ENCODE assay signal across 1 cellular context in the genomic region with DNA sequence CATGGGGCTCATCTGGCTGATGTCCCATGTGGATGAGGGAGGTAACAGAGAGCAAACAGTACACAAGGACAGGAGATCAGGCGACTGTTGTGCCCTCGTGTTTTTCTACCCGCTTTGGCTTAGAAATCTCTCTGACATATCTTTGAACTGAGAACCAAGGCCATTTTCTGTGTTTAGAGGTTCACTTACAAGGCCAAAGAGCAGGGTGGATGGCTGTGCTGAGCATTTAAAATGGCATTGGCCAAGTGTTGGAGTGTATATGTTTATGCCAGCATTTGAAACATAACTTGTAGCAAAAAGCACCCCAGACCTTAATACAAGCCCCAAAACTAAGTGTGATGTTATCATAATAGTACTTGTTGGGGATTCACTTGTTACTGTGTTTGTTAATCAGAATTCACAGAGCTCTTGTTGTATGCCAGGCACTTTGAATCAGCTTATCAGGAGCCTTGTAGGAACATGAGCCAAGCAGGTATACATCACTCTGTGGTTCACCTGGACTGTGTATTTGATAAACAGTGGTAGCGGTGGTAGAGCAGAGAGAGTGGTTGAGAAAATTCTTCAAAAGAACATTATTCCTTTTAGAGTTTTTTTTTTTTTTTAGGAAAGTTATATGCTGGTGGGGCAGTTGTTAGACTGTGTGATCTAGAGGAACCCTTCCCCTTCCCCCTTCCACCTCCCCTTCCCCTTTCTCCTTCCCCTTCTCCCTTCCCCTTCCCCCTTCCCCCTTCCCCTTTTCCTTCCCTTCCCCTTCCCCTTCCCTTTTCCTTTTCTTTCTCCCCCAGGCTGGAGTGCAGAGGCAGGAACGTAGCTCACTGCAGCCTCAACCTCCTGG.
TF ChIP-seq lines count a peak whose summit lies in the region.

No MANE protein-coding gene starts in this region.

TF ChIP-seq in HepG2, 621 proteins besides CTCF, POLR2A, EP300 and RAD21 (continued from another document and continues in another):
- TF ChIP-seq, protein P1, sequence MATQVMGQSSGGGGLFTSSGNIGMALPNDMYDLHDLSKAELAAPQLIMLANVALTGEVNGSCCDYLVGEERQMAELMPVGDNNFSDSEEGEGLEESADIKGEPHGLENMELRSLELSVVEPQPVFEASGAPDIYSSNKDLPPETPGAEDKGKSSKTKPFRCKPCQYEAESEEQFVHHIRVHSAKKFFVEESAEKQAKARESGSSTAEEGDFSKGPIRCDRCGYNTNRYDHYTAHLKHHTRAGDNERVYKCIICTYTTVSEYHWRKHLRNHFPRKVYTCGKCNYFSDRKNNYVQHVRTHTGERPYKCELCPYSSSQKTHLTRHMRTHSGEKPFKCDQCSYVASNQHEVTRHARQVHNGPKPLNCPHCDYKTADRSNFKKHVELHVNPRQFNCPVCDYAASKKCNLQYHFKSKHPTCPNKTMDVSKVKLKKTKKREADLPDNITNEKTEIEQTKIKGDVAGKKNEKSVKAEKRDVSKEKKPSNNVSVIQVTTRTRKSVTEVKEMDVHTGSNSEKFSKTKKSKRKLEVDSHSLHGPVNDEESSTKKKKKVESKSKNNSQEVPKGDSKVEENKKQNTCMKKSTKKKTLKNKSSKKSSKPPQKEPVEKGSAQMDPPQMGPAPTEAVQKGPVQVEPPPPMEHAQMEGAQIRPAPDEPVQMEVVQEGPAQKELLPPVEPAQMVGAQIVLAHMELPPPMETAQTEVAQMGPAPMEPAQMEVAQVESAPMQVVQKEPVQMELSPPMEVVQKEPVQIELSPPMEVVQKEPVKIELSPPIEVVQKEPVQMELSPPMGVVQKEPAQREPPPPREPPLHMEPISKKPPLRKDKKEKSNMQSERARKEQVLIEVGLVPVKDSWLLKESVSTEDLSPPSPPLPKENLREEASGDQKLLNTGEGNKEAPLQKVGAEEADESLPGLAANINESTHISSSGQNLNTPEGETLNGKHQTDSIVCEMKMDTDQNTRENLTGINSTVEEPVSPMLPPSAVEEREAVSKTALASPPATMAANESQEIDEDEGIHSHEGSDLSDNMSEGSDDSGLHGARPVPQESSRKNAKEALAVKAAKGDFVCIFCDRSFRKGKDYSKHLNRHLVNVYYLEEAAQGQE (IDR thresholded peaks at IDR 0.05; ENCODE audit: borderline replicate concordance in 1 of 2, low read depth in 1 of 2, low read length in 2 of 2), result no peak; a peak in 1 of 4 replicates
- TF ChIP-seq, protein P2, sequence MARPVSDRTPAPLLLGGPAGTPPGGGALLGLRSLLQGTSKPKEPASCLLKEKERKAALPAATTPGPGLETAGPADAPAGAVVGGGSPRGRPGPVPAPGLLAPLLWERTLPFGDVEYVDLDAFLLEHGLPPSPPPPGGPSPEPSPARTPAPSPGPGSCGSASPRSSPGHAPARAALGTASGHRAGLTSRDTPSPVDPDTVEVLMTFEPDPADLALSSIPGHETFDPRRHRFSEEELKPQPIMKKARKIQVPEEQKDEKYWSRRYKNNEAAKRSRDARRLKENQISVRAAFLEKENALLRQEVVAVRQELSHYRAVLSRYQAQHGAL (CRISPR knock-in tag; IDR thresholded peaks at IDR 0.05; ENCODE audit: not compliant biosample characterization), result no peak
- TF ChIP-seq NFYB (CRISPR knock-in tag; IDR thresholded peaks at IDR 0.05) (0 out of 2 replicates have a peak, but pooled peaks have one; percentile 34), SOX6 (IDR thresholded peaks at IDR 0.05) (no peak), SOX6 (CRISPR knock-in tag; IDR thresholded peaks at IDR 0.05) (peak; percentile 94), AHR (CRISPR knock-in tag; IDR thresholded peaks at IDR 0.05) (no peak; the same call in 1 of the 2 replicates), FOXM1 (CRISPR knock-in tag; IDR thresholded peaks at IDR 0.05) (no peak), GZF1 (CRISPR knock-in tag; IDR thresholded peaks at IDR 0.05) (0 out of 2 replicates have a peak, but pooled peaks have one; percentile 15), ZNF547 (CRISPR knock-in tag; IDR thresholded peaks at IDR 0.05) (no peak), NKX3-1 (CRISPR knock-in tag; IDR thresholded peaks at IDR 0.05) (0 out of 2 replicates have a peak, but pooled peaks have one; percentile 70), POLR2AphosphoS2 (IDR thresholded peaks at IDR 0.05; ENCODE audit: low read depth, low read length) (no peak), SP4 (CRISPR knock-in tag; IDR thresholded peaks at IDR 0.05) (no peak), MTF2 (CRISPR knock-in tag; IDR thresholded peaks at IDR 0.05; ENCODE audit: borderline replicate concordance) (no peak), NFYC (CRISPR knock-in tag; IDR thresholded peaks at IDR 0.05) (0 out of 2 replicates have a peak, but pooled peaks have one; percentile 23), ZNF780A (CRISPR knock-in tag; IDR thresholded peaks at IDR 0.05) (0 out of 2 replicates have a peak, but pooled peaks have one; percentile 58), NCOA1 (CRISPR knock-in tag; IDR thresholded peaks at IDR 0.05) (no peak), ZNF839 (CRISPR knock-in tag; IDR thresholded peaks at IDR 0.05; ENCODE audit: borderline replicate concordance) (no peak), SMYD3 (CRISPR knock-in tag; IDR thresholded peaks at IDR 0.05) (0 out of 2 replicates have a peak, but pooled peaks have one; percentile 59), ZC3H4 (CRISPR knock-in tag; IDR thresholded peaks at IDR 0.05; ENCODE audit: borderline replicate concordance) (no peak), RFXAP (CRISPR knock-in tag; IDR thresholded peaks at IDR 0.05; ENCODE audit: borderline replicate concordance) (peak; percentile 84), SMAD9 (CRISPR knock-in tag; IDR thresholded peaks at IDR 0.05) (0 out of 2 replicates have a peak, but pooled peaks have one; percentile 47), ZFP82 (CRISPR knock-in tag; IDR thresholded peaks at IDR 0.05; ENCODE audit: borderline replicate concordance) (no peak), PRMT3 (CRISPR knock-in tag; IDR thresholded peaks at IDR 0.05; ENCODE audit: borderline replicate concordance, low read depth) (no peak), ZNF616 (CRISPR knock-in tag; IDR thresholded peaks at IDR 0.05; ENCODE audit: low read depth) (no peak), MXI1 (IDR thresholded peaks at IDR 0.05; ENCODE audit: borderline replicate concordance, low read depth, low read length) (peak; percentile 93; the same call in 1 of the 3 replicates), NCOA5 (CRISPR knock-in tag; IDR thresholded peaks at IDR 0.05) (no peak), ZNF773 (CRISPR knock-in tag; IDR thresholded peaks at IDR 0.05; ENCODE audit: borderline replicate concordance) (no peak), ZNF546 (CRISPR knock-in tag; conservative IDR thresholded peaks at IDR 0.05) (no peak), ZNF441 (CRISPR knock-in tag; IDR thresholded peaks at IDR 0.05; ENCODE audit: borderline replicate concordance) (0 out of 2 replicates have a peak, but pooled peaks have one; percentile 34), POLR2AphosphoS5 (IDR thresholded peaks at IDR 0.05; ENCODE audit: low read depth, low read length) (no peak), ZNF180 (CRISPR knock-in tag; IDR thresholded peaks at IDR 0.05; ENCODE audit: borderline replicate concordance, low read depth) (no peak), ZFP36L2 (CRISPR knock-in tag; IDR thresholded peaks at IDR 0.05) (0 out of 2 replicates have a peak, but pooled peaks have one; percentile 6), SOX5 (CRISPR knock-in tag; IDR thresholded peaks at IDR 0.05; ENCODE audit: borderline replicate concordance) (peak; percentile 88), ZNF136 (CRISPR knock-in tag; IDR thresholded peaks at IDR 0.05; ENCODE audit: low read depth) (peak; percentile 96; the same call in 1 of the 2 replicates), PHF5A (CRISPR knock-in tag; IDR thresholded peaks at IDR 0.05; ENCODE audit: low read depth, unreplicated experiment) (peak; percentile 93), ZNF589 (CRISPR knock-in tag; conservative IDR thresholded peaks at IDR 0.05) (0 out of 2 replicates have a peak, but pooled peaks have one; percentile 66), NFE2L2 (IDR thresholded peaks at IDR 0.05; ENCODE audit: low read length) (no peak), SNAPC2 (CRISPR knock-in tag; IDR thresholded peaks at IDR 0.05) (peak; percentile 60; the same call in 1 of the 2 replicates), RELA (CRISPR knock-in tag; IDR thresholded peaks at IDR 0.05) (no peak), KAT7 (CRISPR knock-in tag; IDR thresholded peaks at IDR 0.05; ENCODE audit: borderline replicate concordance) (peak; percentile 18; the same call in 1 of the 2 replicates), ZNF234 (CRISPR knock-in tag; conservative IDR thresholded peaks at IDR 0.05) (no peak)
- TF ChIP-seq, protein P3, sequence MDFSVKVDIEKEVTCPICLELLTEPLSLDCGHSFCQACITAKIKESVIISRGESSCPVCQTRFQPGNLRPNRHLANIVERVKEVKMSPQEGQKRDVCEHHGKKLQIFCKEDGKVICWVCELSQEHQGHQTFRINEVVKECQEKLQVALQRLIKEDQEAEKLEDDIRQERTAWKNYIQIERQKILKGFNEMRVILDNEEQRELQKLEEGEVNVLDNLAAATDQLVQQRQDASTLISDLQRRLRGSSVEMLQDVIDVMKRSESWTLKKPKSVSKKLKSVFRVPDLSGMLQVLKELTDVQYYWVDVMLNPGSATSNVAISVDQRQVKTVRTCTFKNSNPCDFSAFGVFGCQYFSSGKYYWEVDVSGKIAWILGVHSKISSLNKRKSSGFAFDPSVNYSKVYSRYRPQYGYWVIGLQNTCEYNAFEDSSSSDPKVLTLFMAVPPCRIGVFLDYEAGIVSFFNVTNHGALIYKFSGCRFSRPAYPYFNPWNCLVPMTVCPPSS (IDR thresholded peaks at IDR 0.05), result no peak
- TF ChIP-seq, protein P4, sequence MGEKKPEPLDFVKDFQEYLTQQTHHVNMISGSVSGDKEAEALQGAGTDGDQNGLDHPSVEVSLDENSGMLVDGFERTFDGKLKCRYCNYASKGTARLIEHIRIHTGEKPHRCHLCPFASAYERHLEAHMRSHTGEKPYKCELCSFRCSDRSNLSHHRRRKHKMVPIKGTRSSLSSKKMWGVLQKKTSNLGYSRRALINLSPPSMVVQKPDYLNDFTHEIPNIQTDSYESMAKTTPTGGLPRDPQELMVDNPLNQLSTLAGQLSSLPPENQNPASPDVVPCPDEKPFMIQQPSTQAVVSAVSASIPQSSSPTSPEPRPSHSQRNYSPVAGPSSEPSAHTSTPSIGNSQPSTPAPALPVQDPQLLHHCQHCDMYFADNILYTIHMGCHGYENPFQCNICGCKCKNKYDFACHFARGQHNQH (CRISPR knock-in tag; IDR thresholded peaks at IDR 0.05), result peak; percentile 99
- TF ChIP-seq, protein P5, sequence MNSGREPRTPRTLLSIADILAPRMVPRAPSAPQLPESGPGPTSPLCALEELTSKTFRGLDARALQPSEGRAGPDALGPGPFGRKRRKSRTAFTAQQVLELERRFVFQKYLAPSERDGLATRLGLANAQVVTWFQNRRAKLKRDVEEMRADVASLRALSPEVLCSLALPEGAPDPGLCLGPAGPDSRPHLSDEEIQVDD (CRISPR knock-in tag; IDR thresholded peaks at IDR 0.05; ENCODE audit: borderline replicate concordance), result no peak
- TF ChIP-seq, protein P6, sequence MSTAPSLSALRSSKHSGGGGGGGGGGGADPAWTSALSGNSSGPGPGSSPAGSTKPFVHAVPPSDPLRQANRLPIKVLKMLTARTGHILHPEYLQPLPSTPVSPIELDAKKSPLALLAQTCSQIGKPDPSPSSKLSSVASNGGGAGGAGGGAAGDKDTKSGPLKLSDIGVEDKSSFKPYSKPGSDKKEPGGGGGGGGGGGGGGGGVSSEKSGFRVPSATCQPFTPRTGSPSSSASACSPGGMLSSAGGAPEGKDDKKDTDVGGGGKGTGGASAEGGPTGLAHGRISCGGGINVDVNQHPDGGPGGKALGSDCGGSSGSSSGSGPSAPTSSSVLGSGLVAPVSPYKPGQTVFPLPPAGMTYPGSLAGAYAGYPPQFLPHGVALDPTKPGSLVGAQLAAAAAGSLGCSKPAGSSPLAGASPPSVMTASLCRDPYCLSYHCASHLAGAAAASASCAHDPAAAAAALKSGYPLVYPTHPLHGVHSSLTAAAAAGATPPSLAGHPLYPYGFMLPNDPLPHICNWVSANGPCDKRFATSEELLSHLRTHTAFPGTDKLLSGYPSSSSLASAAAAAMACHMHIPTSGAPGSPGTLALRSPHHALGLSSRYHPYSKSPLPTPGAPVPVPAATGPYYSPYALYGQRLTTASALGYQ (CRISPR knock-in tag; IDR thresholded peaks at IDR 0.05), result peak; percentile 97
- TF ChIP-seq, protein P7, sequence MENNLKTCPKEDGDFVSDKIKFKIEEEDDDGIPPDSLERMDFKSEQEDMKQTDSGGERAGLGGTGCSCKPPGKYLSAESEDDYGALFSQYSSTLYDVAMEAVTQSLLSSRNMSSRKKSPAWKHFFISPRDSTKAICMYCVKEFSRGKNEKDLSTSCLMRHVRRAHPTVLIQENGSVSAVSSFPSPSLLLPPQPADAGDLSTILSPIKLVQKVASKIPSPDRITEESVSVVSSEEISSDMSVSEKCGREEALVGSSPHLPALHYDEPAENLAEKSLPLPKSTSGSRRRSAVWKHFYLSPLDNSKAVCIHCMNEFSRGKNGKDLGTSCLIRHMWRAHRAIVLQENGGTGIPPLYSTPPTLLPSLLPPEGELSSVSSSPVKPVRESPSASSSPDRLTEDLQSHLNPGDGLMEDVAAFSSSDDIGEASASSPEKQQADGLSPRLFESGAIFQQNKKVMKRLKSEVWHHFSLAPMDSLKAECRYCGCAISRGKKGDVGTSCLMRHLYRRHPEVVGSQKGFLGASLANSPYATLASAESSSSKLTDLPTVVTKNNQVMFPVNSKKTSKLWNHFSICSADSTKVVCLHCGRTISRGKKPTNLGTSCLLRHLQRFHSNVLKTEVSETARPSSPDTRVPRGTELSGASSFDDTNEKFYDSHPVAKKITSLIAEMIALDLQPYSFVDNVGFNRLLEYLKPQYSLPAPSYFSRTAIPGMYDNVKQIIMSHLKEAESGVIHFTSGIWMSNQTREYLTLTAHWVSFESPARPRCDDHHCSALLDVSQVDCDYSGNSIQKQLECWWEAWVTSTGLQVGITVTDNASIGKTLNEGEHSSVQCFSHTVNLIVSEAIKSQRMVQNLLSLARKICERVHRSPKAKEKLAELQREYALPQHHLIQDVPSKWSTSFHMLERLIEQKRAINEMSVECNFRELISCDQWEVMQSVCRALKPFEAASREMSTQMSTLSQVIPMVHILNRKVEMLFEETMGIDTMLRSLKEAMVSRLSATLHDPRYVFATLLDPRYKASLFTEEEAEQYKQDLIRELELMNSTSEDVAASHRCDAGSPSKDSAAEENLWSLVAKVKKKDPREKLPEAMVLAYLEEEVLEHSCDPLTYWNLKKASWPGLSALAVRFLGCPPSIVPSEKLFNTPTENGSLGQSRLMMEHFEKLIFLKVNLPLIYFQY (CRISPR knock-in tag; IDR thresholded peaks at IDR 0.05; ENCODE audit: borderline replicate concordance), result peak; percentile 52; the same call in 1 of the 2 replicates
- TF ChIP-seq, protein P8, sequence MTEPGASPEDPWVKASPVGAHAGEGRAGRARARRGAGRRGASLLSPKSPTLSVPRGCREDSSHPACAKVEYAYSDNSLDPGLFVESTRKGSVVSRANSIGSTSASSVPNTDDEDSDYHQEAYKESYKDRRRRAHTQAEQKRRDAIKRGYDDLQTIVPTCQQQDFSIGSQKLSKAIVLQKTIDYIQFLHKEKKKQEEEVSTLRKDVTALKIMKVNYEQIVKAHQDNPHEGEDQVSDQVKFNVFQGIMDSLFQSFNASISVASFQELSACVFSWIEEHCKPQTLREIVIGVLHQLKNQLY (CRISPR knock-in tag; IDR thresholded peaks at IDR 0.05), result peak; percentile 93
- TF ChIP-seq, protein P9, sequence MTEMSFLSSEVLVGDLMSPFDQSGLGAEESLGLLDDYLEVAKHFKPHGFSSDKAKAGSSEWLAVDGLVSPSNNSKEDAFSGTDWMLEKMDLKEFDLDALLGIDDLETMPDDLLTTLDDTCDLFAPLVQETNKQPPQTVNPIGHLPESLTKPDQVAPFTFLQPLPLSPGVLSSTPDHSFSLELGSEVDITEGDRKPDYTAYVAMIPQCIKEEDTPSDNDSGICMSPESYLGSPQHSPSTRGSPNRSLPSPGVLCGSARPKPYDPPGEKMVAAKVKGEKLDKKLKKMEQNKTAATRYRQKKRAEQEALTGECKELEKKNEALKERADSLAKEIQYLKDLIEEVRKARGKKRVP (CRISPR knock-in tag; IDR thresholded peaks at IDR 0.05), result peak in 1 of 2 experiments; percentile 92; a peak in 2 of 4 replicates
